Comparison of ENCODE assay signal across 20 cellular contexts in the genomic region with DNA sequence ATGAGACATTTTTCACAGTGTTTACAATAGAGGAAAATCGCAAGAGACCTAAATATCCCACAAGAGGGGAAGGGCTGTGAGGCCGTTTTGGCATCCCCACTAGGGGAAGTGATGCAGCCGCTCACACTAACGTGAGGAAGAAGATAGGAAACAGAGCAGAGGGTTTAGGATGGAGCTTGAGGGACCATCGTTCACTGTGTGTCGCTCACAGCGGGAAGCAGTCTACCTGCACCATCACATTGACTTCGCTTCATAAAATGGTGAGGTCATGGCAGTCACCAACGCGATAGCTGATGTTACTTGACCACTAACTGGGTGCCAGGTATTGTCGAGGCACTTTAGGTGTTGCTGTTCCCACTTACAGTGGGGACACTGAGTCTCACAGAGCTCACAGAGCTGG. TPM values are rescaled to one million over a fixed set of nuclear protein-coding genes. Genes with fewer than 3 reads are reported as not detected.
DNase-seq lines count a peak whose midpoint lies in the region; ATAC-seq, FAIRE-seq and TF ChIP-seq lines count a peak whose summit lies in the region.
"Had no signal": no experiment of that assay in that cellular context is flagged by ENCODE, and none has a peak within 500 bp of the region (broad histone marks: within the 10 kb centered on the region; RNA-seq: fewer than 3 reads in every experiment).

No MANE protein-coding gene starts in this region.

- peaks cover 13% of the 10 kb centered on the region; the same call in 1 of the 2 replicates for H3K23me2 ChIP-seq in H1 (ENCODE audit: low read depth, low read length)

- H2BK120ac ChIP-seq in IMR-90 (ENCODE audit: low read depth, low read length) (peak overlapping the region; percentile 67), H1 (replicated peaks; ENCODE audit: low read depth, low read length) (no peak overlapping the region)

- dilution Hi-C loops in IMR-90 (cut with HindIII; ENCODE audit: low sequenced_read_pairs, unreplicated experiment): no loop called here

- H3K9me3 ChIP-seq in IMR-90 (ENCODE audit: control insufficient read depth, insufficient read depth, low read length) (no peaks in the 10 kb centered on the region), H1 (ENCODE audit: insufficient read depth in 2 of 2, low read depth in 1 of 2, low read length in 1 of 2) (no peaks in the 10 kb centered on the region), osteoblast (ENCODE audit: low read depth, low read length) (no peaks in the 10 kb centered on the region), gastrocnemius medialis (no peaks in the 10 kb centered on the region)
- H3K9me3 ChIP-seq: BE2C had no signal

- peak overlapping the region; percentile 33; the same call in 1 of the 2 replicates for H2BK12ac ChIP-seq in H1 (ENCODE audit: low read depth, low read length)

- H3K4ac ChIP-seq in IMR-90 (ENCODE audit: low read depth, low read length): peak overlapping the region; percentile 38
- no peak overlapping the region for H3K4ac ChIP-seq in H1 (replicated peaks; ENCODE audit: insufficient read length, low read depth, low read length)

- H3K4me2 ChIP-seq in IMR-90 (ENCODE audit: low read depth, low read length) (no peak overlapping the region), H1 (ENCODE audit: insufficient read depth in 1 of 2, low read depth in 2 of 2, low read length in 2 of 2) (no peak overlapping the region), osteoblast (ENCODE audit: insufficient read depth, low read length) (no peak overlapping the region)
- H3K4me2 ChIP-seq: KMS-11 had no signal

- H2BK5ac ChIP-seq in IMR-90 (ENCODE audit: low read depth, low read length, poor library complexity, severe bottlenecking): no peak overlapping the region
- H2BK5ac ChIP-seq in H1 (ENCODE audit: low read depth, low read length): no peak overlapping the region

- H2BK20ac ChIP-seq in IMR-90 (ENCODE audit: low read depth, low read length): peak overlapping the region; percentile 3; the same call in 1 of the 2 replicates
- H2BK20ac ChIP-seq in H1 (ENCODE audit: low read length): no peak overlapping the region

- H3K14ac ChIP-seq in IMR-90 (replicated peaks; ENCODE audit: low read depth, low read length) (peak overlapping the region; percentile 52; the same call in 1 of the 2 replicates), H1 (ENCODE audit: insufficient read length) (no peak overlapping the region)

- 87% methylated on average over 9 of the region's 11 CpGs; no CpG with 5 or more reads in 1 of the 2 experiments for WGBS in IMR-90 (ENCODE audit: extremely low coverage in 2 of 2, insufficient read length in 1 of 2), 2 experiments
- WGBS in H1 (ENCODE audit: extremely low coverage in 1 of 2, insufficient coverage in 1 of 2, insufficient read length in 1 of 2, insufficient replicate concordance in 2 of 2, low coverage in 1 of 2, low lambda C conversion rate in 2 of 2, missing lambda C conversion rate in 1 of 2), 2 experiments: 91% methylated on average over 11 of the region's 11 CpGs; no CpG with 5 or more reads in 1 of the 2 experiments

- H3K27ac ChIP-seq in ACC112 (ENCODE audit: low read depth, low read length): 0 out of 2 replicates have a peak overlapping the region, but pooled peaks have one; percentile 83
- peak overlapping the region; percentile 21; the same call in 1 of the 2 replicates for H3K27ac ChIP-seq in IMR-90 (ENCODE audit: insufficient read depth, low read length)
- H3K27ac ChIP-seq in H1 (ENCODE audit: low read depth, low read length): no peak overlapping the region
- peak overlapping the region; percentile 86 for H3K27ac ChIP-seq in osteoblast (ENCODE audit: low read depth, low read length)
- H3K27ac ChIP-seq in gastrocnemius medialis: no peak overlapping the region
- H3K27ac ChIP-seq: C4-2B, HL-60, KMS-11 had no signal

- TF ChIP-seq CTCF in IMR-90 (conservative IDR thresholded peaks at IDR 0.05; ENCODE audit: low read depth, low read length) (no peak), H1 (IDR thresholded peaks at IDR 0.05; ENCODE audit: control extremely low read depth in 1 of 3, insufficient read depth in 1 of 3, low read depth in 1 of 3, low read length in 3 of 3) (no peak), osteoblast (IDR thresholded peaks at IDR 0.05; ENCODE audit: extremely low read depth, low read depth, low read length) (no peak), gastrocnemius medialis (IDR thresholded peaks at IDR 0.05 in 4 of 5, conservative IDR thresholded peaks at IDR 0.05 in 1 of 5) (no peak)

- peak overlapping the region; percentile 68; the same call in 1 of the 2 replicates for H3K23ac ChIP-seq in IMR-90 (ENCODE audit: low read depth, low read length)
- no peak overlapping the region for H3K23ac ChIP-seq in H1 (ENCODE audit: insufficient read length)

- no peak overlapping the region for H3K4me3 ChIP-seq in ACC112 (ENCODE audit: low read depth, low read length)
- H3K4me3 ChIP-seq in IMR-90 (ENCODE audit: insufficient read depth, low read depth, low read length): no peak overlapping the region
- H3K4me3 ChIP-seq in H1 (ENCODE audit: extremely low read depth in 1 of 4, insufficient read depth in 2 of 4, low read depth in 3 of 4, low read length in 4 of 4): no peak overlapping the region
- H3K4me3 ChIP-seq in osteoblast (ENCODE audit: insufficient read depth, low read length): no peak overlapping the region
- H3K4me3 ChIP-seq in gastrocnemius medialis: no peak overlapping the region
- H3K4me3 ChIP-seq: GM12878 had no signal

- no peak overlapping the region for H3K9ac ChIP-seq in IMR-90 (ENCODE audit: low read depth, low read length)
- no peak overlapping the region for H3K9ac ChIP-seq in H1 (replicated peaks in 1 of 4; ENCODE audit: extremely low read depth in 1 of 4, low read depth in 3 of 4, low read length in 3 of 4)
- H3K9ac ChIP-seq: KMS-11 had no signal

- peaks cover 24% of the 10 kb centered on the region for H3K9me1 ChIP-seq in IMR-90 (ENCODE audit: insufficient read depth, low read length)

- H3K18ac ChIP-seq in IMR-90 (ENCODE audit: low read depth, low read length) (no peak overlapping the region; the same call in 1 of the 2 replicates), H1 (ENCODE audit: extremely low read depth, low read length) (no peak overlapping the region)

- no peak for FAIRE-seq in H1 (lab: Jason Lieb, UNC)
- FAIRE-seq: GM12878, GM18507 had no signal

- H2AK9ac ChIP-seq in IMR-90 (replicated peaks; ENCODE audit: low read depth, low read length, poor library complexity): peak overlapping the region; percentile 8

- TF ChIP-seq EP300 in H1 (IDR thresholded peaks at IDR 0.05; ENCODE audit: borderline replicate concordance in 1 of 2, low read depth in 2 of 2, low read length in 2 of 2): no peak

- H2AK5ac ChIP-seq in IMR-90 (ENCODE audit: low read depth, low read length) (peak overlapping the region; percentile 90), H1 (ENCODE audit: low read depth, low read length) (0 out of 2 replicates have a peak overlapping the region, but pooled peaks have one; percentile 75)

- no peak for DNase-seq in IMR-90
- no peak for DNase-seq in H1 (ENCODE audit: low read depth in 1 of 2, low spot score in 2 of 2)
- DNase-seq in osteoblast (ENCODE audit: insufficient read length, low spot score, missing footprints): peak; percentile 64
- no peak for DNase-seq in KBM-7
- DNase-seq in gastrocnemius medialis: no peak
- DNase-seq: 8988T; ACHN; BE2C; CD4-positive, alpha-beta memory T cell; DMS79; HCEC 1CT had no signal

- ATAC-seq in IMR-90 (ENCODE audit: low read depth) (no peak), HG02798 (IDR thresholded peaks at IDR 0.05; ENCODE audit: poor library complexity, unreplicated experiment) (no peak), gastrocnemius medialis (no peak), HG03045 (IDR thresholded peaks at IDR 0.05; ENCODE audit: unreplicated experiment) (no peak)
- ATAC-seq: GM12878 had no signal

- H3K79me1 ChIP-seq in IMR-90 (ENCODE audit: low read depth in 1 of 2, low read length in 2 of 2) (peaks cover 44 to 85% of the 10 kb centered on the region in 2 experiments), H1 (ENCODE audit: low read depth, low read length) (peaks cover 3% of the 10 kb centered on the region; the same call in 1 of the 2 replicates)

- H3K36me3 ChIP-seq in ACC112 (ENCODE audit: insufficient read depth, low read length): no peaks in the 10 kb centered on the region
- peaks cover 10% of the 10 kb centered on the region for H3K36me3 ChIP-seq in IMR-90 (ENCODE audit: control insufficient read depth, insufficient read depth, low read length)
- no peaks in the 10 kb centered on the region for H3K36me3 ChIP-seq in H1 (ENCODE audit: control insufficient read depth in 2 of 4, insufficient read depth in 4 of 4, low read length in 3 of 4)
- no peaks in the 10 kb centered on the region for H3K36me3 ChIP-seq in osteoblast (ENCODE audit: insufficient read depth, low read length)
- H3K36me3 ChIP-seq in gastrocnemius medialis: no peaks in the 10 kb centered on the region
- H3K36me3 ChIP-seq: BE2C had no signal

- H4K8ac ChIP-seq in IMR-90 (ENCODE audit: low read depth in 2 of 2, low read length in 2 of 2): peak overlapping the region; percentile 7 to 15; a peak in 2 of 4 replicates
- H4K8ac ChIP-seq in H1 (ENCODE audit: extremely low read depth, insufficient read depth, low read length): no peak overlapping the region

- H2BK15ac ChIP-seq in IMR-90 (ENCODE audit: low read depth, low read length) (peak overlapping the region; percentile 29; the same call in 1 of the 3 replicates), H1 (ENCODE audit: low read length) (no peak overlapping the region)

- in situ Hi-C loops in IMR-90 (cut with MboI; ENCODE audit: low sequenced_read_pairs): no loop called here
- in situ Hi-C loops in KBM-7 (cut with MboI; ENCODE audit: low pct_unique_long_range_greater_than_20kb, low sequenced_read_pairs): no loop called here
- in situ Hi-C loops in gastrocnemius medialis (cut with MboI; ENCODE audit: low sequenced_read_pairs in 4 of 4): no loop called here

- no TSS peak for BruUV-seq in IMR-90 (replicated peaks; lab: Mats Ljungman, UMichigan)

- CTCF ChIA-PET in IMR-90 (lab: Yijun Ruan, JAX) (no interaction called here), H1 (lab: Charles Lee; ENCODE audit: partially characterized antibody) (interaction anchor here (1.3 to 2.9 kb wide), 4 partner anchors 9 to 20 kb away, joined by 5 to 10 read pairs (median 8); no protein-coding TSS in a partner anchor)

- H3K56ac ChIP-seq in IMR-90 (ENCODE audit: extremely low read depth, insufficient read depth, low read length) (no peak overlapping the region), H1 (replicated peaks; ENCODE audit: insufficient read length, low read depth, low read length) (no peak overlapping the region)

- peak overlapping the region; percentile 19; the same call in 1 of the 2 replicates for H4K5ac ChIP-seq in IMR-90 (ENCODE audit: low read depth, low read length)
- no peak overlapping the region for H4K5ac ChIP-seq in H1 (ENCODE audit: insufficient read length, low read depth, low read length)

- H3K27me3 ChIP-seq in ACC112 (ENCODE audit: insufficient read depth, low read length) (no peaks in the 10 kb centered on the region), IMR-90 (ENCODE audit: control insufficient read depth, insufficient read depth, low read length) (no peaks in the 10 kb centered on the region), H1 (replicated peaks in 1 of 4; ENCODE audit: control insufficient read depth in 3 of 4, extremely low read depth in 1 of 4, insufficient read depth in 3 of 4, low read length in 3 of 4) (peaks cover 0 to 14% (median 9%) of the 10 kb centered on the region in 4 experiments; a peak in 3 of 7 replicates), osteoblast (ENCODE audit: insufficient read depth, low read length) (no peaks in the 10 kb centered on the region), gastrocnemius medialis (peaks cover 22 to 41% (median 25%) of the 10 kb centered on the region in 3 donors)
- H3K27me3 ChIP-seq: BE2C had no signal

- H4K20me1 ChIP-seq in IMR-90 (ENCODE audit: insufficient read depth, low read length) (no peaks in the 10 kb centered on the region), H1 (replicated peaks in 1 of 2; ENCODE audit: control insufficient read depth in 1 of 2, insufficient read depth in 2 of 2, low read length in 2 of 2) (no peaks in the 10 kb centered on the region), osteoblast (ENCODE audit: insufficient read depth, low read length) (no peaks in the 10 kb centered on the region)

- intact Hi-C loops in IMR-90 (cut with micrococcal nuclease) (no loop called here), gastrocnemius medialis (cut with DNase I; ENCODE audit: low total_unique reads) (no loop called here)

- H3K79me2 ChIP-seq in ACC112 (ENCODE audit: control insufficient read depth, insufficient read depth, low read length, unreplicated experiment) (peaks cover 17% of the 10 kb centered on the region), H1 (ENCODE audit: control insufficient read depth in 1 of 2, insufficient read depth in 2 of 2, low read length in 2 of 2) (no peaks in the 10 kb centered on the region), osteoblast (ENCODE audit: insufficient read depth, low read length) (peaks cover 14% of the 10 kb centered on the region)

- TF ChIP-seq POLR2A in IMR-90 (IDR thresholded peaks at IDR 0.05; ENCODE audit: low read depth, low read length) (no peak), H1 (IDR thresholded peaks at IDR 0.05; ENCODE audit: control extremely low read depth in 1 of 2, low read depth in 2 of 2, low read length in 2 of 2) (no peak), gastrocnemius medialis (IDR thresholded peaks at IDR 0.05) (no peak)

- POLR2A ChIA-PET in IMR-90 (lab: Charles Lee; ENCODE audit: unreplicated experiment) (no interaction called here), H1 (lab: Charles Lee; ENCODE audit: partially characterized antibody) (no interaction called here)

- TF ChIP-seq RAD21 in IMR-90 (IDR thresholded peaks at IDR 0.05; ENCODE audit: low read length) (no peak), H1 (IDR thresholded peaks at IDR 0.05 in 1 of 2, conservative IDR thresholded peaks at IDR 0.05 in 1 of 2; ENCODE audit: low read depth in 2 of 2, low read length in 2 of 2) (no peak)

- H2AFZ ChIP-seq in ACC112 (ENCODE audit: low read length, unreplicated experiment) (no peak overlapping the region), IMR-90 (replicated peaks; ENCODE audit: low read length, poor library complexity) (no peak overlapping the region), H1 (ENCODE audit: low read length) (no peak overlapping the region), osteoblast (ENCODE audit: low read length) (no peak overlapping the region)

- peaks cover 37% of the 10 kb centered on the region for H3K4me1 ChIP-seq in ACC112 (ENCODE audit: control insufficient read depth, insufficient read depth, low read length, unreplicated experiment)
- H3K4me1 ChIP-seq in IMR-90 (ENCODE audit: control insufficient read depth, insufficient read depth, low read length): peaks cover 42% of the 10 kb centered on the region
- peaks cover 0 to 9% (median 7%) of the 10 kb centered on the region in 4 experiments; a peak in 5 of 7 replicates for H3K4me1 ChIP-seq in H1 (replicated peaks in 1 of 4; ENCODE audit: control insufficient read depth in 3 of 4, insufficient read depth in 4 of 4, low read length in 3 of 4)
- H3K4me1 ChIP-seq in osteoblast (ENCODE audit: insufficient read depth, low read length): peaks cover 51% of the 10 kb centered on the region
- H3K4me1 ChIP-seq in gastrocnemius medialis: no peaks in the 10 kb centered on the region

- H4K91ac ChIP-seq in IMR-90 (ENCODE audit: insufficient read depth, low read depth, low read length) (peak overlapping the region; percentile 48), H1 (replicated peaks; ENCODE audit: insufficient read length, low read length) (no peak overlapping the region)

RNA-seq across cellular contexts. Expression of gene PRRX2, which starts 35.6 kb away (rescaled TPM):
- total RNA-seq in IMR-90 (2012; rRNA removed) (12.7 and 13.1 TPM in 2 replicates), osteoblast (27.5 and 34.8 TPM in 2 replicates), gastrocnemius medialis (1 to 10 TPM in 2 of 4 donors, under 1 TPM in 1, not detected in 1; 0.75 to 1.7 (median 1.6) TPM)
- polyA plus RNA-seq in IMR-90 (2012; rRNA removed) (35.5 and 45.9 TPM in 2 replicates), H1 (2011; rRNA removed) (9.2 and 10.9 TPM in 2 replicates)
- 19.5 and 46.6 TPM in 2 replicates for polyA plus RNA-seq in IMR-90 (2012; cell fraction: cytosol; rRNA removed)
- 10.2 and 29.0 TPM in 2 replicates for polyA plus RNA-seq in IMR-90 (2012; cell fraction: nucleus; rRNA removed; ENCODE audit: low replicate concordance)
- 5.8 and 7.1 TPM in 2 replicates for total RNA-seq in H1 (2021; fragmentation: NEBNext Ultra II Directional; extraction: Animal tissue kit (Norgen Biotek cat#: 25700))
- 6.7 TPM for polyA plus RNA-seq in H1 (2011; cell fraction: cytosol; rRNA removed)
- 5.3 TPM for polyA plus RNA-seq in H1 (2011; cell fraction: nucleus; rRNA removed)
- polyA plus RNA-seq in H1 (2012, experiment 1 of 2): 1.6 to 5.6 TPM (median 4.0 TPM) in 4 replicates
- polyA plus RNA-seq in H1 (2012, experiment 2 of 2): 5.6 TPM
- 7.2 TPM for polyA plus RNA-seq in H1 (2013, experiment 1 of 2)
- polyA plus RNA-seq in H1 (2013, experiment 2 of 2): 7.7 TPM
- 0.46 and 0.57 TPM in 2 replicates for polyA minus RNA-seq in H1 (2011; rRNA and poly(A)+ RNA removed)
- polyA minus RNA-seq in H1 (2011; cell fraction: cytosol; rRNA and poly(A)+ RNA removed): 2.1 TPM
- 1.3 TPM for polyA minus RNA-seq in H1 (2011; cell fraction: nucleus; rRNA and poly(A)+ RNA removed)
- total RNA-seq: CD4-positive, alpha-beta memory T cell; G401; GM12878 had no signal
- polyA plus RNA-seq: CD4-positive, alpha-beta memory T cell; GM12878 had no signal

RNA-seq across cellular contexts. Expression of gene PTGES, which starts 51.8 kb away (rescaled TPM):
- total RNA-seq in IMR-90 (2012; rRNA removed) (2.8 and 3.2 TPM in 2 replicates), osteoblast (70.9 and 115 TPM in 2 replicates), gastrocnemius medialis (1 to 10 TPM in 1 of 4 donors, under 1 TPM in 2, not detected in 1; 0.23 to 1.2 (median 0.51) TPM)
- polyA plus RNA-seq in IMR-90 (2012; rRNA removed) (6.3 TPM in 2 replicates), H1 (2011; rRNA removed) (5.1 and 5.4 TPM in 2 replicates)
- polyA plus RNA-seq in IMR-90 (2012; cell fraction: cytosol; rRNA removed): 6.9 and 12.7 TPM in 2 replicates
- polyA plus RNA-seq in IMR-90 (2012; cell fraction: nucleus; rRNA removed; ENCODE audit: low replicate concordance): 1.5 TPM in 2 replicates
- total RNA-seq in H1 (2021; fragmentation: NEBNext Ultra II Directional; extraction: Animal tissue kit (Norgen Biotek cat#: 25700)): 3.2 TPM in 2 replicates
- 4.7 TPM for polyA plus RNA-seq in H1 (2011; cell fraction: cytosol; rRNA removed)
- 1.7 TPM for polyA plus RNA-seq in H1 (2011; cell fraction: nucleus; rRNA removed)
- polyA plus RNA-seq in H1 (2012, experiment 1 of 2): 4.0 to 4.8 TPM (median 4.4 TPM) in 4 replicates
- polyA plus RNA-seq in H1 (2012, experiment 2 of 2): 4.2 TPM
- polyA plus RNA-seq in H1 (2013, experiment 1 of 2): 4.3 TPM
- 5.6 TPM for polyA plus RNA-seq in H1 (2013, experiment 2 of 2)
- 3.7 and 4.1 TPM in 2 replicates for polyA minus RNA-seq in H1 (2011; rRNA and poly(A)+ RNA removed)
- 4.0 TPM for polyA minus RNA-seq in H1 (2011; cell fraction: cytosol; rRNA and poly(A)+ RNA removed)
- 2.9 TPM for polyA minus RNA-seq in H1 (2011; cell fraction: nucleus; rRNA and poly(A)+ RNA removed)
- total RNA-seq: CD4-positive, alpha-beta memory T cell; GM12878 had no signal
- polyA plus RNA-seq: CD4-positive, alpha-beta memory T cell had no signal

RNA-seq across cellular contexts. Expression of gene ASB6, which starts 59.1 kb away (rescaled TPM):
- total RNA-seq in IMR-90 (2012; rRNA removed) (9.4 and 9.7 TPM in 2 replicates), osteoblast (21.0 and 23.9 TPM in 2 replicates), gastrocnemius medialis (10 to 100 TPM; 14.4 to 24.0 (median 19.4) TPM)
- polyA plus RNA-seq in IMR-90 (2012; rRNA removed) (28.9 and 31.4 TPM in 2 replicates), H1 (2011; rRNA removed) (14.0 and 19.7 TPM in 2 replicates)
- polyA plus RNA-seq in IMR-90 (2012; cell fraction: cytosol; rRNA removed): 22.2 and 27.8 TPM in 2 replicates
- polyA plus RNA-seq in IMR-90 (2012; cell fraction: nucleus; rRNA removed; ENCODE audit: low replicate concordance): 42.0 and 79.1 TPM in 2 replicates
- total RNA-seq in H1 (2021; fragmentation: NEBNext Ultra II Directional; extraction: Animal tissue kit (Norgen Biotek cat#: 25700)): 17.3 TPM in 2 replicates
- polyA plus RNA-seq in H1 (2011; cell fraction: cytosol; rRNA removed): 16.1 TPM
- polyA plus RNA-seq in H1 (2011; cell fraction: nucleus; rRNA removed): 28.1 TPM
- polyA plus RNA-seq in H1 (2012, experiment 1 of 2): 9.6 to 16.5 TPM (median 14.9 TPM) in 4 replicates
- 14.4 TPM for polyA plus RNA-seq in H1 (2012, experiment 2 of 2)
- polyA plus RNA-seq in H1 (2013, experiment 1 of 2): 12.1 TPM
- polyA plus RNA-seq in H1 (2013, experiment 2 of 2): 12.0 TPM
- polyA minus RNA-seq in H1 (2011; rRNA and poly(A)+ RNA removed): 8.4 and 11.0 TPM in 2 replicates
- polyA minus RNA-seq in H1 (2011; cell fraction: cytosol; rRNA and poly(A)+ RNA removed): 7.3 TPM
- 9.7 TPM for polyA minus RNA-seq in H1 (2011; cell fraction: nucleus; rRNA and poly(A)+ RNA removed)

Comparison
In these comparisons a context has a peak if more than half of its experiments do, and no peak if none do; other contexts are left out.
1. H3K27ac ChIP-seq: peak in ACC112 (single experiment), IMR-90 (single experiment) and osteoblast (single experiment); none in H1 (single experiment) and gastrocnemius medialis (0 of 4).
2. RNA of gene PTGES, which starts 51.8 kb away (total RNA-seq): 70.9 to 115 TPM in osteoblast; 2.8 to 3.2 TPM in IMR-90, 3.2 TPM in H1 and 0.23 to 1.2 TPM in gastrocnemius medialis; every median in the first group is over 10 times any median in the second.